ENCODE assay signal across 8 cellular contexts in the genomic region with DNA sequence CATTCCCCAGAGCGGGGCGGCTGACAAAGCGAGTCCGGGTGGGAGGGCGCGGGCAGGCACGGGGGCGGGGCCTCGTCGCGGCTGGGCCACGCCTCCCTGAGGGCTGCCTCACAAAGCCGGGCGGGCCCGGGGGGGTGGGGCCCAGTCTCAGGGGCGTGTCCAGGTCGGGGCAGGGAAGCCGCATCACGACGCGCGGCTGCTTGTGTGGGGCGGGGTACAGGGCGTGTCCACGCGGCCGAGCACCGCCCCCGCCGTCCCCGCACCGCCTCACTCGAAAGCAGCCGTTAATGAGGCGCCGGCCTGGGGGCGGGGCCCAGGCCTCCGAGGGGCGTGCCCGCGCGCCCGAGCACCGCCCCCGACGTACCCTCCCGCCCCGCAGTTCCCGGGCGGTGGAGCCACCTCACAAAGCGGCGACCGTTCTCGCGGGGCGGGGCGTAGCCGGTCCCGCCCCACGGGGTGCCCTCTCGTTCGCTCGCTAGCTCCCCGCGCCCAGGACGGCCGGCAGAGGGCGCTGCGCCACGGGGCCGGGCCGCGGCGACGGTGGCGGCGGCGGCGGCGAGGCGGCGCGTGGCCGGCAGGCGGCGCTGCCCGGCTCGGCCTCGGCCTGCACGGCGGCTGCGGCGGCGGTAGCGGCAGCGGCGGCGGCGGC. TPM values are rescaled to one million over a fixed set of nuclear protein-coding genes. Genes with fewer than 3 reads are reported as not detected.
DNase-seq lines count a peak whose midpoint lies in the region; ATAC-seq and TF ChIP-seq lines count a peak whose summit lies in the region.

CARM1 (plus strand) TSS at position 599 of the 649 bp plus-strand sequence. CDS start 150 bp downstream, outside the sequence.

- no peaks in the 10 kb centered on the region for H3K27me3 Mint-ChIP-seq in activated T-cell treated with anti-CD3 and anti-CD28 coated beads, Interleukin-2, amount 50 U/mL, for 24 hours

- H3K9me3 Mint-ChIP-seq in activated T-cell treated with anti-CD3 and anti-CD28 coated beads, Interleukin-2, amount 50 U/mL, for 24 hours, result no peaks in the 10 kb centered on the region

- peaks cover 28% of the 10 kb centered on the region for H3K4me1 Mint-ChIP-seq in activated T-cell treated with anti-CD3 and anti-CD28 coated beads, Interleukin-2, amount 50 U/mL, for 24 hours (ENCODE audit: low read depth)

- no peak within 1 kb of the TSS for H3K4me3 ChIP-seq in KMS-11 (IDR thresholded peaks at IDR 0.05; ENCODE audit: insufficient read depth, low read depth, low read length)
- peak within 1 kb of the TSS; percentile 66 to 84 for H3K4me3 ChIP-seq in muscle layer of colon (ENCODE audit: low read depth in 1 of 2, low read length in 2 of 2)

- DNase-seq in DMS79 (lab: John Stamatoyannopoulos, UW) (peak; percentile 91), erythroblast (lab: John Stamatoyannopoulos, UW) (peak; percentile 99 to 100)
- peak; percentile 100 for DNase-seq in activated T-cell treated with anti-CD3 and anti-CD28 coated beads, Interleukin-2, amount 50 U/mL, for 24 hours
- DNase-seq in stimulated activated CD8-positive, alpha-beta memory T cell treated with anti-CD3 and anti-CD28 coated beads, Interleukin-7, amount 100 ng/mL, for 1 hour (ENCODE audit: low read depth in 2 of 2), result peak; percentile 97 to 98

- no peak for TF ChIP-seq CTCF in KMS-11 (conservative IDR thresholded peaks at IDR 0.05; ENCODE audit: low read depth, low read length)

- H3K9me3 ChIP-seq in muscle layer of colon (ENCODE audit: low read length), result no peaks in the 10 kb centered on the region

- H3K36me3 Mint-ChIP-seq in activated T-cell treated with anti-CD3 and anti-CD28 coated beads, Interleukin-2, amount 50 U/mL, for 24 hours (ENCODE audit: low read depth), result peaks cover 19% of the 10 kb centered on the region

- peak within 1 kb of the TSS; percentile 74 for H2AFZ ChIP-seq in KMS-11 (ENCODE audit: low read depth)

- H3K27me3 ChIP-seq in KMS-11 (ENCODE audit: insufficient read depth, low read depth) (no peaks in the 10 kb centered on the region), muscle layer of colon (ENCODE audit: control insufficient read depth in 1 of 2, insufficient read depth in 2 of 2, low read length in 2 of 2) (no peaks in the 10 kb centered on the region)

- H3K79me2 ChIP-seq in KMS-11 (ENCODE audit: insufficient read depth, low read depth), result peaks cover 39% of the 10 kb centered on the region

- H3K4me2 ChIP-seq in KMS-11, result peak within 1 kb of the TSS; percentile 95

- H3K36me3 ChIP-seq in KMS-11 (ENCODE audit: insufficient read depth) (no peaks in the 10 kb centered on the region), muscle layer of colon (ENCODE audit: insufficient read depth, low read length) (no peaks in the 10 kb centered on the region)

- no peaks in the 10 kb centered on the region for H4K20me1 ChIP-seq in KMS-11 (ENCODE audit: insufficient read depth)

- H3K9ac ChIP-seq in KMS-11 (peak within 1 kb of the TSS; percentile 83), muscle layer of colon (ENCODE audit: low read length) (peak within 1 kb of the TSS; percentile 71)

- H3K27ac ChIP-seq in KMS-11 (peak within 1 kb of the TSS; percentile 54), muscle layer of colon (ENCODE audit: low read depth, low read length) (peak within 1 kb of the TSS; percentile 86)

- peak within 1 kb of the TSS; percentile 91 for H3K27ac Mint-ChIP-seq in activated T-cell treated with anti-CD3 and anti-CD28 coated beads, Interleukin-2, amount 50 U/mL, for 24 hours

- peak within 1 kb of the TSS; percentile 81 for H3K4me3 Mint-ChIP-seq in activated T-cell treated with anti-CD3 and anti-CD28 coated beads, Interleukin-2, amount 50 U/mL, for 24 hours

- peaks cover 38% of the 10 kb centered on the region for H3K4me1 ChIP-seq in KMS-11 (ENCODE audit: low read depth, poor library complexity, severe bottlenecking)
- peaks cover 14% of the 10 kb centered on the region for H3K4me1 ChIP-seq in muscle layer of colon (ENCODE audit: insufficient read depth, low read length)

- ATAC-seq in GM21737 (IDR thresholded peaks at IDR 0.05; ENCODE audit: unreplicated experiment), result peak; percentile 79

- no peak for TF ChIP-seq POLR2A in erythroblast (IDR thresholded peaks at IDR 0.05; ENCODE audit: low read length)

TF ChIP-seq in PFSK-1, 5 proteins besides CTCF, POLR2A, EP300 and RAD21:
- TF ChIP-seq FOXP2 (optimal IDR thresholded peaks at IDR 0.05; ENCODE audit: borderline replicate concordance, extremely low read depth, extremely low read length, insufficient read depth), result peak; percentile 88
- TF ChIP-seq POLR2AphosphoS5 (IDR thresholded peaks at IDR 0.05; ENCODE audit: low read depth, low read length), result no peak
- TF ChIP-seq SIN3A (IDR thresholded peaks at IDR 0.05; ENCODE audit: borderline replicate concordance, insufficient read depth, low read length), result no peak
TF ChIP-seq in PFSK-1: peak in this region for 1.

RNA-seq across cellular contexts. Expression of gene CARM1, which starts in this region (rescaled TPM):
- polyA plus RNA-seq in PFSK-1 (2012; ENCODE audit: insufficient read length, low read depth), result 112 TPM
